In genomic region chr6:56370591-56371198, GRCh38 we compare ENCODE assay signal across 1 cellular context.
A peak's percentile ranks its signal among the peaks of the same experiment; 100 is the strongest.
TF ChIP-seq lines count a peak whose summit lies in the region.

No MANE protein-coding gene starts in this region.

TF ChIP-seq in GM12878, 131 proteins besides CTCF, POLR2A, EP300 and RAD21 (continued from another document and continues in another):
- TF ChIP-seq ZBTB33 (IDR thresholded peaks at IDR 0.05) (no peak), DPF2 (IDR thresholded peaks at IDR 0.05) (peak; percentile 40; the same call in 1 of the 2 replicates), ZNF592 (IDR thresholded peaks at IDR 0.05) (no peak), FOXK2 (IDR thresholded peaks at IDR 0.05) (no peak), PBX3 (IDR thresholded peaks at IDR 0.05; ENCODE audit: insufficient replicate concordance, low read depth, low read length) (no peak), MYC (IDR thresholded peaks at IDR 0.05; ENCODE audit: insufficient read depth, insufficient read length, insufficient replicate concordance, low read length, severe bottlenecking) (no peak), ZNF274 (IDR thresholded peaks at IDR 0.05; ENCODE audit: insufficient read depth, insufficient read length) (no peak), TAF1 (IDR thresholded peaks at IDR 0.05; ENCODE audit: borderline replicate concordance, low read depth, low read length) (no peak), CBX3 (IDR thresholded peaks at IDR 0.05; ENCODE audit: borderline replicate concordance, low read depth) (no peak), HDGF (IDR thresholded peaks at IDR 0.05) (no peak), SREBF2 (IDR thresholded peaks at IDR 0.05; ENCODE audit: low read length) (no peak), ATF3 (IDR thresholded peaks at IDR 0.05; ENCODE audit: borderline replicate concordance, extremely low read depth, low read depth, low read length) (no peak), E4F1 (IDR thresholded peaks at IDR 0.05; ENCODE audit: borderline replicate concordance, partially characterized antibody) (no peak), RCOR1 (conservative IDR thresholded peaks at IDR 0.05; ENCODE audit: low read depth, low read length) (no peak), TCF7 (IDR thresholded peaks at IDR 0.05; ENCODE audit: borderline replicate concordance) (no peak), ATF7 (IDR thresholded peaks at IDR 0.05; ENCODE audit: low read depth) (no peak), BRCA1 (IDR thresholded peaks at IDR 0.05; ENCODE audit: low read depth, low read length) (no peak), IKZF2 (IDR thresholded peaks at IDR 0.05) (peak; percentile 88), ETV6 (conservative IDR thresholded peaks at IDR 0.05 in 1 of 2, IDR thresholded peaks at IDR 0.05 in 1 of 2; ENCODE audit: borderline replicate concordance in 1 of 2, low read depth in 1 of 2) (peak in 1 of 2 experiments; percentile 53; a peak in 1 of 4 replicates), RFX5 (IDR thresholded peaks at IDR 0.05; ENCODE audit: low read depth, low read length) (no peak), REST (IDR thresholded peaks at IDR 0.05; ENCODE audit: low read depth, low read length) (no peak), MEF2B (IDR thresholded peaks at IDR 0.05; ENCODE audit: partially characterized antibody, poor library complexity, severe bottlenecking) (no peak), RUNX3 (IDR thresholded peaks at IDR 0.05; ENCODE audit: low read length) (peak; percentile 97), CREM (IDR thresholded peaks at IDR 0.05; ENCODE audit: low read depth) (0 out of 2 replicates have a peak, but pooled peaks have one; percentile 25), IRF4 (IDR thresholded peaks at IDR 0.05; ENCODE audit: low read depth, low read length) (0 out of 2 replicates have a peak, but pooled peaks have one; percentile 38), NR2C1 (IDR thresholded peaks at IDR 0.05) (no peak), ZBED1 (IDR thresholded peaks at IDR 0.05; ENCODE audit: borderline replicate concordance) (no peak), RELA (IDR thresholded peaks at IDR 0.05; ENCODE audit: borderline replicate concordance, partially characterized antibody) (no peak), SREBF1 (IDR thresholded peaks at IDR 0.05; ENCODE audit: low read length) (no peak), IRF3 (IDR thresholded peaks at IDR 0.05) (no peak), ESRRA (IDR thresholded peaks at IDR 0.05; ENCODE audit: low read length) (no peak), WRNIP1 (IDR thresholded peaks at IDR 0.05; ENCODE audit: borderline replicate concordance, low read depth, low read length) (no peak), LARP7 (IDR thresholded peaks at IDR 0.05) (no peak), TARDBP (IDR thresholded peaks at IDR 0.05; ENCODE audit: borderline replicate concordance) (no peak), ZNF687 (IDR thresholded peaks at IDR 0.05) (no peak), BCLAF1 (IDR thresholded peaks at IDR 0.05) (no peak), ZNF384 (IDR thresholded peaks at IDR 0.05; ENCODE audit: borderline replicate concordance, low read depth, low read length) (no peak), RBBP5 (conservative IDR thresholded peaks at IDR 0.05) (no peak)
